In the genomic region with DNA sequence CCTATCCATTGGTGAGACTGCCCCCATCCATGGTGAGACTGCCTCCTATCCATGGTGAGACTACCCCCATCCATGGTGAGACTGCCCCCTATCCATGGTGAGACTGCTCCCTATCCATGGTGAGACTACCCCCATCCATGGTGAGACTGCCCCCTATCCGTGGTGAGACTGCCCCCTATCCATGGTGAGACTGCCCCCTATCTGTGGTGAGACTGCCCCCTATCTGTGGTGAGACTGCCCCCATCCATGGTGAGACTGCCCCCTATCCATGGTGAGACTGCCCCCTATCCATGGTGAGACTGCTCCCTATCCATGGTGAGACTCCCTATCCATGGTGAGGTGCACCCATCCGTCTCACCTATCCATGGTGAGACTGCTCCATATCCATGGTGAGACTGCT, we compare ENCODE assay signal across 4 cellular contexts. TPM values are rescaled to one million over a fixed set of nuclear protein-coding genes. Genes with fewer than 3 reads are reported as not detected.
"Had no signal": no experiment of that assay in that cellular context is flagged by ENCODE, and none has a peak within 500 bp of the region (broad histone marks: within the 10 kb centered on the region; RNA-seq: fewer than 3 reads in every experiment).

No MANE protein-coding gene starts in this region.

RNA-seq across cellular contexts. Expression of gene LRIT3, which starts 27.6 kb away (rescaled TPM):
- total RNA-seq: LHCN-M2, M059J, NCI-H460 had no signal

RNA-seq across cellular contexts. Expression of gene RRH, which starts 47.8 kb away (rescaled TPM):
- total RNA-seq: LHCN-M2, M059J, MCF 10A, NCI-H460 had no signal
